In genomic region chr2:121771976-121772742, GRCh38 we compare ENCODE assay signal across 12 cellular contexts. TPM values are rescaled to one million over a fixed set of nuclear protein-coding genes. Genes with fewer than 3 reads are reported as not detected.
DNase-seq lines count a peak whose midpoint lies in the region; ATAC-seq and TF ChIP-seq lines count a peak whose summit lies in the region.
"Had no signal": no experiment of that assay in that cellular context is flagged by ENCODE, and none has a peak within 500 bp of the region (broad histone marks: within the 10 kb centered on the region; RNA-seq: fewer than 3 reads in every experiment).

No MANE protein-coding gene starts in this region.

- peaks cover 8% of the 10 kb centered on the region for H3K36me3 Mint-ChIP-seq in type B pancreatic cell

- H3K79me2 ChIP-seq in OCI-LY7 (ENCODE audit: insufficient read depth, low read depth, low read length) = no peaks in the 10 kb centered on the region

- POLR2A ChIA-PET in OCI-LY7 (lab: Charles Lee) = interaction anchor here (0.5 to 2.1 kb wide), 20 partner anchors 12 to 321 kb away, joined by 3 to 42 read pairs (median 4); partner anchors contain the start of genes NIFK and TSN

- H3K9me3 ChIP-seq in OCI-LY7 (ENCODE audit: low read length) = no peaks in the 10 kb centered on the region
- no peaks in the 10 kb centered on the region for H3K9me3 ChIP-seq in body of pancreas
- no peaks in the 10 kb centered on the region for H3K9me3 ChIP-seq in transverse colon
- H3K9me3 ChIP-seq: stomach had no signal

- ATAC-seq in left ventricle myocardium superior (peak; percentile 61), Right ventricle myocardium superior (ENCODE audit: poor library complexity) (no peak), body of pancreas (no peak)
- no peak for ATAC-seq in activated CD4-positive, CD25-positive, alpha-beta regulatory T cell treated with anti-CD3 and anti-CD28 coated beads, Interleukin-2, amount 50 U/mL, for 24 hours
- ATAC-seq: natural killer cell treated with Interleukin-12 subunit alpha and Interleukin-12 subunit beta and Interleukin-15 and Interleukin-18, amount 100 ng/mL, for 72 hours had no signal

- H3K4me3 Mint-ChIP-seq in type B pancreatic cell = peak overlapping the region; percentile 5
- H3K4me3 Mint-ChIP-seq: natural killer cell treated with Interleukin-12 subunit alpha and Interleukin-12 subunit beta and Interleukin-15 and Interleukin-18, amount 100 ng/mL, for 72 hours had no signal

- peak overlapping the region; percentile 43 for H3K4me3 ChIP-seq in OCI-LY7 (ENCODE audit: low read depth, low read length, poor library complexity, severe bottlenecking)
- no peak overlapping the region for H3K4me3 ChIP-seq in foreskin fibroblast (ENCODE audit: low read depth in 1 of 2, low read length in 2 of 2)
- H3K4me3 ChIP-seq in body of pancreas = no peak overlapping the region
- H3K4me3 ChIP-seq in transverse colon = no peak overlapping the region
- H3K4me3 ChIP-seq: stomach had no signal

- peaks cover 27% of the 10 kb centered on the region for H3K4me1 ChIP-seq in OCI-LY7 (ENCODE audit: insufficient read depth, low read length, poor library complexity, severe bottlenecking)
- peaks cover 5% of the 10 kb centered on the region for H3K4me1 ChIP-seq in body of pancreas
- no peaks in the 10 kb centered on the region for H3K4me1 ChIP-seq in transverse colon

- DNase-seq in left ventricle myocardium superior = no peak
- DNase-seq in Right ventricle myocardium superior = no peak
- DNase-seq in OCI-LY7 (ENCODE audit: low spot score) = peak; percentile 81
- DNase-seq in foreskin fibroblast = peak; percentile 18 to 54
- no peak for DNase-seq in type B pancreatic cell (ENCODE audit: extremely low spot score, unreplicated experiment)
- no peak for DNase-seq in body of pancreas
- DNase-seq in transverse colon = no peak
- DNase-seq: Kasumi-1; stimulated activated CD4-positive, alpha-beta T cell treated with anti-CD3 and anti-CD28 coated beads, Interleukin-2, amount 100 ng/mL, for 24 hours; stomach had no signal

- peaks cover 18% of the 10 kb centered on the region for H3K4me1 Mint-ChIP-seq in type B pancreatic cell (ENCODE audit: unreplicated experiment)

- peaks cover 26% of the 10 kb centered on the region for H3K36me3 ChIP-seq in OCI-LY7 (ENCODE audit: insufficient read depth, low read length)
- H3K36me3 ChIP-seq in body of pancreas (replicated peaks in 1 of 2; ENCODE audit: insufficient read depth in 1 of 2, low read depth in 2 of 2) = peaks cover 0 to 1% of the 10 kb centered on the region in 2 donors
- peaks cover 0 to 9% (median 0%) of the 10 kb centered on the region in 4 donors for H3K36me3 ChIP-seq in transverse colon

- H3K4me2 ChIP-seq in OCI-LY7 (ENCODE audit: low read length) = peak overlapping the region; percentile 65

- H3K9me3 Mint-ChIP-seq in type B pancreatic cell = no peaks in the 10 kb centered on the region
- H3K9me3 Mint-ChIP-seq: natural killer cell treated with Interleukin-12 subunit alpha and Interleukin-12 subunit beta and Interleukin-15 and Interleukin-18, amount 100 ng/mL, for 72 hours had no signal

- H3K27me3 Mint-ChIP-seq in type B pancreatic cell = no peaks in the 10 kb centered on the region
- H3K27me3 Mint-ChIP-seq: natural killer cell treated with Interleukin-12 subunit alpha and Interleukin-12 subunit beta and Interleukin-15 and Interleukin-18, amount 100 ng/mL, for 72 hours had no signal

- TF ChIP-seq POLR2A in body of pancreas (IDR thresholded peaks at IDR 0.05) = no peak
- no peak for TF ChIP-seq POLR2A in transverse colon (IDR thresholded peaks at IDR 0.05)

- in situ Hi-C loops in transverse colon (cut with MboI; ENCODE audit: low pct_ligation_motif_present in 1 of 4, low pct_unique_long_range_greater_than_20kb in 1 of 4, low sequenced_read_pairs in 3 of 4) = no loop called here

- intact Hi-C loops in left ventricle myocardium superior (cut with micrococcal nuclease) = no loop called here
- intact Hi-C loops in Right ventricle myocardium superior (cut with DNase I) = no loop called here
- intact Hi-C loops in OCI-LY7 (cut with micrococcal nuclease; ENCODE audit: unreplicated experiment) = loop anchor here (1.0 to 5.0 kb wide), 2 partner anchors 32 to 45 kb away; no protein-coding TSS in a partner anchor
- intact Hi-C loops in body of pancreas (cut with DNase I) = no loop called here
- intact Hi-C loops in transverse colon (cut with DNase I; ENCODE audit: low total_unique reads) = no loop called here

- peak overlapping the region; percentile 73 for H2AFZ ChIP-seq in OCI-LY7 (ENCODE audit: low read length)

- no peaks in the 10 kb centered on the region for H4K20me1 ChIP-seq in OCI-LY7 (ENCODE audit: insufficient read depth, low read length)

- no TSS peak for BruUV-seq in OCI-LY7 (replicated peaks; lab: Mats Ljungman, UMichigan)

- no peaks in the 10 kb centered on the region for H3K9me2 ChIP-seq in OCI-LY7 (ENCODE audit: insufficient read depth, low read length)

- no peak for TF ChIP-seq CTCF in OCI-LY7 (conservative IDR thresholded peaks at IDR 0.05; ENCODE audit: low read length)
- no peak for TF ChIP-seq CTCF in foreskin fibroblast (IDR thresholded peaks at IDR 0.05; ENCODE audit: low read depth, low read length)
- no peak for TF ChIP-seq CTCF in type B pancreatic cell (conservative IDR thresholded peaks at IDR 0.05)
- TF ChIP-seq CTCF in body of pancreas (IDR thresholded peaks at IDR 0.05) = no peak
- TF ChIP-seq CTCF in transverse colon (IDR thresholded peaks at IDR 0.05) = no peak

- WGBS in body of pancreas, 2 donors = 58 to 66% methylated on average over 6 of the region's 6 CpGs
- 61 to 70% methylated on average over 2 to 6 of the region's 6 CpGs for WGBS in transverse colon (ENCODE audit: low coverage in 1 of 2), 2 donors

- CTCF ChIA-PET in OCI-LY7 (lab: Charles Lee; ENCODE audit: unreplicated experiment) = interaction anchor here (0.7 to 2.1 kb wide), 4 partner anchors 31 to 125 kb away, joined by 3 to 7 read pairs (median 4); partner anchors contain the start of gene NIFK

- H3K27me3 ChIP-seq in body of pancreas (no peaks in the 10 kb centered on the region), transverse colon (no peaks in the 10 kb centered on the region)
- H3K27me3 ChIP-seq: stomach had no signal

- H3K27ac Mint-ChIP-seq in type B pancreatic cell = peak overlapping the region; percentile 9
- H3K27ac Mint-ChIP-seq: natural killer cell treated with Interleukin-12 subunit alpha and Interleukin-12 subunit beta and Interleukin-15 and Interleukin-18, amount 100 ng/mL, for 72 hours had no signal

- TF ChIP-seq EP300 in transverse colon (IDR thresholded peaks at IDR 0.05; ENCODE audit: low read depth) = no peak

- peak overlapping the region; percentile 87 for H3K27ac ChIP-seq in OCI-LY7 (ENCODE audit: low read depth, low read length, poor library complexity, severe bottlenecking)
- no peak overlapping the region for H3K27ac ChIP-seq in body of pancreas
- no peak overlapping the region for H3K27ac ChIP-seq in transverse colon
- H3K27ac ChIP-seq: stomach had no signal

RNA-seq across cellular contexts. Expression of gene TSN, which starts 16.7 kb away (rescaled TPM):
- total RNA-seq in left ventricle myocardium superior (38.1 TPM), Right ventricle myocardium superior (32.8 TPM), OCI-LY7 (2022) (98.7 and 102 TPM in 2 replicates), type B pancreatic cell (ENCODE audit: low replicate concordance) (64.6 and 87.6 TPM in 2 replicates), body of pancreas (10 to 100 TPM; 18.2 to 20.8 TPM), transverse colon (10 to 100 TPM in 3 of 4 donors, 1 to 10 TPM in 1; 8.2 to 33.5 (median 23.7) TPM)
- total RNA-seq in OCI-LY7 (2014; rRNA removed; shearing (Covaris generic)) = 59.2 and 64.4 TPM in 2 replicates

RNA-seq across cellular contexts. Expression of gene NIFK, which starts 35.5 kb away (rescaled TPM):
- 20.7 TPM for total RNA-seq in left ventricle myocardium superior
- total RNA-seq in Right ventricle myocardium superior = 22.2 TPM
- total RNA-seq in OCI-LY7 (2014; rRNA removed; shearing (Covaris generic)) = 64.1 and 78.1 TPM in 2 replicates
- 100 and 107 TPM in 2 replicates for total RNA-seq in OCI-LY7 (2022)
- 55.5 and 60.9 TPM in 2 replicates for total RNA-seq in type B pancreatic cell (ENCODE audit: low replicate concordance)
- 10 to 100 TPM; 20.8 to 26.4 TPM for total RNA-seq in body of pancreas
- total RNA-seq in transverse colon = 10 to 100 TPM; 10.9 to 32.7 (median 18.7) TPM

Comparison
In these comparisons a context has a peak if more than half of its experiments do, and no peak if none do; other contexts are left out.
1. DNase-seq: peak in OCI-LY7 (single experiment) and foreskin fibroblast (2 of 2); none in left ventricle myocardium superior (single experiment), Right ventricle myocardium superior (single experiment), type B pancreatic cell (single experiment), body of pancreas (0 of 4) and transverse colon (single experiment).